In genomic region chr1:34740161-34740875, GRCh38 we compare ENCODE assay signal across 17 cellular contexts. TPM values are rescaled to one million over a fixed set of nuclear protein-coding genes. Genes with fewer than 3 reads are reported as not detected.
DNase-seq lines count a peak whose midpoint lies in the region; ATAC-seq and TF ChIP-seq lines count a peak whose summit lies in the region.
"Had no signal": no experiment of that assay in that cellular context is flagged by ENCODE, and none has a peak within 500 bp of the region (broad histone marks: within the 10 kb centered on the region; RNA-seq: fewer than 3 reads in every experiment).

No MANE protein-coding gene starts in this region.

- H3K79me2 ChIP-seq in neural cell (replicated peaks; ENCODE audit: insufficient read depth, low read length): no peaks in the 10 kb centered on the region

- no peak overlapping the region for H3K9ac ChIP-seq in neural cell (ENCODE audit: low read length)

- no peak overlapping the region for H3K4me2 ChIP-seq in neural cell (ENCODE audit: low read length)

- H3K27ac Mint-ChIP-seq in activated T-helper 1 cell treated with anti-CD3 and anti-CD28 coated beads, Interleukin-12 subunit alpha, Interleukin-12 subunit beta, Interleukin-2, Interleukin-4 antibody, amounts not matched to agents 30 ng/mL and 10 ng/mL and 1 ng/mL, durations not matched to agents 14 hours and 24 hours and 36 hours: no peak overlapping the region
- H3K27ac Mint-ChIP-seq in activated T-helper 2 cell treated with anti-CD3 and anti-CD28 coated beads, Interferon-gamma antibody, Interleukin-2, Interleukin-4, amounts not matched to agents 10 μg/mL and 5 μg/mL and 100 μg/mL, durations not matched to agents 14 hours and 24 hours and 36 hours: no peak overlapping the region
- H3K27ac Mint-ChIP-seq: activated naive CD4-positive, alpha-beta T cell treated with anti-CD3 and anti-CD28 coated beads, Interleukin-2, amount 10 ng/mL, durations not matched to agents 7 days and 5 days had no signal

- no peaks in the 10 kb centered on the region for H3F3A ChIP-seq in neural cell (ENCODE audit: insufficient read depth, low read length, poor library complexity, severe bottlenecking)

- no peaks in the 10 kb centered on the region for H3K4me1 Mint-ChIP-seq in activated T-helper 1 cell treated with anti-CD3 and anti-CD28 coated beads, Interleukin-12 subunit alpha, Interleukin-12 subunit beta, Interleukin-2, Interleukin-4 antibody, amounts not matched to agents 30 ng/mL and 10 ng/mL and 1 ng/mL, durations not matched to agents 14 hours and 24 hours and 36 hours (ENCODE audit: low read depth)
- H3K4me1 Mint-ChIP-seq in activated T-helper 2 cell treated with anti-CD3 and anti-CD28 coated beads, Interferon-gamma antibody, Interleukin-2, Interleukin-4, amounts not matched to agents 10 μg/mL and 5 μg/mL and 100 μg/mL, durations not matched to agents 14 hours and 24 hours and 36 hours (ENCODE audit: low read depth): no peaks in the 10 kb centered on the region
- H3K4me1 Mint-ChIP-seq: activated naive CD4-positive, alpha-beta T cell treated with anti-CD3 and anti-CD28 coated beads, Interleukin-2, amount 10 ng/mL, durations not matched to agents 7 days and 5 days had no signal

- peaks cover 8% of the 10 kb centered on the region for H3K27me3 Mint-ChIP-seq in activated T-helper 1 cell treated with anti-CD3 and anti-CD28 coated beads, Interleukin-12 subunit alpha, Interleukin-12 subunit beta, Interleukin-2, Interleukin-4 antibody, amounts not matched to agents 30 ng/mL and 10 ng/mL and 1 ng/mL, durations not matched to agents 14 hours and 24 hours and 36 hours (ENCODE audit: insufficient read depth)
- H3K27me3 Mint-ChIP-seq in activated T-helper 2 cell treated with anti-CD3 and anti-CD28 coated beads, Interferon-gamma antibody, Interleukin-2, Interleukin-4, amounts not matched to agents 10 μg/mL and 5 μg/mL and 100 μg/mL, durations not matched to agents 14 hours and 24 hours and 36 hours (ENCODE audit: low read depth): peaks cover 6% of the 10 kb centered on the region

- H3K4me3 ChIP-seq in LNCaP clone FGC (ENCODE audit: low read depth, low read length): no peak overlapping the region
- no peak overlapping the region for H3K4me3 ChIP-seq in neural cell (ENCODE audit: low read length)

- H3K9me3 ChIP-seq in neural cell (ENCODE audit: low read length): no peaks in the 10 kb centered on the region

- no peak overlapping the region for H3K4me3 Mint-ChIP-seq in activated T-helper 1 cell treated with anti-CD3 and anti-CD28 coated beads, Interleukin-12 subunit alpha, Interleukin-12 subunit beta, Interleukin-2, Interleukin-4 antibody, amounts not matched to agents 30 ng/mL and 10 ng/mL and 1 ng/mL, durations not matched to agents 14 hours and 24 hours and 36 hours
- no peak overlapping the region for H3K4me3 Mint-ChIP-seq in activated T-helper 2 cell treated with anti-CD3 and anti-CD28 coated beads, Interferon-gamma antibody, Interleukin-2, Interleukin-4, amounts not matched to agents 10 μg/mL and 5 μg/mL and 100 μg/mL, durations not matched to agents 14 hours and 24 hours and 36 hours (ENCODE audit: low read depth)
- H3K4me3 Mint-ChIP-seq: activated naive CD4-positive, alpha-beta T cell treated with anti-CD3 and anti-CD28 coated beads, Interleukin-2, amount 10 ng/mL, durations not matched to agents 7 days and 5 days; naive B cell had no signal

- no peaks in the 10 kb centered on the region for H3K27me3 ChIP-seq in neural cell (ENCODE audit: insufficient read depth, low read depth, low read length)

- TF ChIP-seq RAD21 in neural cell (conservative IDR thresholded peaks at IDR 0.05): no peak

- no peak for TF ChIP-seq EP300 in neural cell (conservative IDR thresholded peaks at IDR 0.05; ENCODE audit: poor library complexity, severe bottlenecking)

- TF ChIP-seq CTCF in LNCaP clone FGC (IDR thresholded peaks at IDR 0.05; ENCODE audit: control insufficient read depth, extremely low read depth, insufficient read depth): 0 out of 2 replicates have a peak, but pooled peaks have one; percentile 8
- TF ChIP-seq CTCF in neural cell (IDR thresholded peaks at IDR 0.05; ENCODE audit: poor library complexity, severe bottlenecking): peak; percentile 30

- ATAC-seq in HG03139 (IDR thresholded peaks at IDR 0.05; ENCODE audit: unreplicated experiment): no peak

- H4K20me1 ChIP-seq in neural cell (ENCODE audit: insufficient read depth): no peaks in the 10 kb centered on the region

- H3K27ac ChIP-seq in neural cell (ENCODE audit: low read length): no peak overlapping the region
- H3K27ac ChIP-seq: 22Rv1 had no signal

- H3K36me3 Mint-ChIP-seq in activated T-helper 1 cell treated with anti-CD3 and anti-CD28 coated beads, Interleukin-12 subunit alpha, Interleukin-12 subunit beta, Interleukin-2, Interleukin-4 antibody, amounts not matched to agents 30 ng/mL and 10 ng/mL and 1 ng/mL, durations not matched to agents 14 hours and 24 hours and 36 hours (ENCODE audit: low read depth): no peaks in the 10 kb centered on the region
- no peaks in the 10 kb centered on the region for H3K36me3 Mint-ChIP-seq in activated T-helper 2 cell treated with anti-CD3 and anti-CD28 coated beads, Interferon-gamma antibody, Interleukin-2, Interleukin-4, amounts not matched to agents 10 μg/mL and 5 μg/mL and 100 μg/mL, durations not matched to agents 14 hours and 24 hours and 36 hours (ENCODE audit: low read depth)
- H3K36me3 Mint-ChIP-seq: activated naive CD4-positive, alpha-beta T cell treated with anti-CD3 and anti-CD28 coated beads, Interleukin-2, amount 10 ng/mL, durations not matched to agents 7 days and 5 days; naive B cell had no signal

- peak; percentile 33 for DNase-seq in DMS 273 (lab: John Stamatoyannopoulos, UW; ENCODE audit: unreplicated experiment)
- DNase-seq in DMS 273 treated with DMSO at 0.1 percent for 48 hours (lab: John Stamatoyannopoulos, UW): no peak
- DNase-seq in LNCaP clone FGC (ENCODE audit: low read depth): no peak
- DNase-seq in ecto neural progenitor cell (ENCODE audit: low spot score): peak; percentile 73
- no peak for DNase-seq in activated T-helper 1 cell treated with anti-CD3 and anti-CD28 coated beads, Interleukin-12 subunit alpha, Interleukin-12 subunit beta, Interleukin-2, Interleukin-4 antibody, amounts not matched to agents 30 ng/mL and 10 ng/mL and 1 ng/mL, durations not matched to agents 14 hours and 24 hours and 36 hours (ENCODE audit: low spot score)
- DNase-seq in activated T-helper 2 cell treated with anti-CD3 and anti-CD28 coated beads, Interferon-gamma antibody, Interleukin-2, Interleukin-4, amounts not matched to agents 10 μg/mL and 5 μg/mL and 100 μg/mL, durations not matched to agents 14 hours and 24 hours and 36 hours (ENCODE audit: low spot score): no peak
- DNase-seq: activated naive CD4-positive, alpha-beta T cell treated with anti-CD3 and anti-CD28 coated beads, Interleukin-2, amount 10 ng/mL, durations not matched to agents 7 days and 5 days; GOT3; kidney glomerular epithelial cell; naive B cell; NCI-H2029; stimulated activated CD4-positive, alpha-beta T cell treated with anti-CD3 and anti-CD28 coated beads, Interleukin-2, amount 100 ng/mL, for 48 hours had no signal

- H2AFZ ChIP-seq in neural cell (ENCODE audit: low read depth, low read length): no peak overlapping the region

- H3K9me3 Mint-ChIP-seq in activated T-helper 1 cell treated with anti-CD3 and anti-CD28 coated beads, Interleukin-12 subunit alpha, Interleukin-12 subunit beta, Interleukin-2, Interleukin-4 antibody, amounts not matched to agents 30 ng/mL and 10 ng/mL and 1 ng/mL, durations not matched to agents 14 hours and 24 hours and 36 hours: no peaks in the 10 kb centered on the region
- H3K9me3 Mint-ChIP-seq in activated T-helper 2 cell treated with anti-CD3 and anti-CD28 coated beads, Interferon-gamma antibody, Interleukin-2, Interleukin-4, amounts not matched to agents 10 μg/mL and 5 μg/mL and 100 μg/mL, durations not matched to agents 14 hours and 24 hours and 36 hours: no peaks in the 10 kb centered on the region
- H3K9me3 Mint-ChIP-seq: activated naive CD4-positive, alpha-beta T cell treated with anti-CD3 and anti-CD28 coated beads, Interleukin-2, amount 10 ng/mL, durations not matched to agents 7 days and 5 days; naive B cell had no signal

- no peaks in the 10 kb centered on the region for H3K36me3 ChIP-seq in neural cell (ENCODE audit: insufficient read depth, low read length)

- no peaks in the 10 kb centered on the region for H3K9me2 ChIP-seq in neural cell (ENCODE audit: insufficient read depth, low read length)

- intact Hi-C loops in activated T-helper 1 cell treated with anti-CD3 and anti-CD28 coated beads, Interleukin-12 subunit alpha, Interleukin-12 subunit beta, Interleukin-2, Interleukin-4 antibody, amounts not matched to agents 30 ng/mL and 10 ng/mL and 1 ng/mL, durations not matched to agents 14 hours and 24 hours and 36 hours (cut with micrococcal nuclease): no loop called here
- intact Hi-C loops in activated T-helper 2 cell treated with anti-CD3 and anti-CD28 coated beads, Interferon-gamma antibody, Interleukin-2, Interleukin-4, amounts not matched to agents 10 μg/mL and 5 μg/mL and 100 μg/mL, durations not matched to agents 14 hours and 24 hours and 36 hours (cut with micrococcal nuclease): loop anchor here (5.0 kb wide), 1 partner anchor 278 kb away; no protein-coding TSS in a partner anchor

RNA-seq across cellular contexts. Expression of gene GJB5, which starts 14.5 kb away (rescaled TPM):
- not detected in 2 replicates for polyA plus RNA-seq in neural cell
- polyA minus RNA-seq in neural cell: not detected in 2 replicates
- total RNA-seq in activated T-helper 1 cell treated with anti-CD3 and anti-CD28 coated beads, Interleukin-12 subunit alpha, Interleukin-12 subunit beta, Interleukin-2, Interleukin-4 antibody, amounts not matched to agents 30 ng/mL and 10 ng/mL and 1 ng/mL, durations not matched to agents 14 hours and 24 hours and 36 hours: not detected in 2 replicates
- total RNA-seq in activated T-helper 2 cell treated with anti-CD3 and anti-CD28 coated beads, Interferon-gamma antibody, Interleukin-2, Interleukin-4, amounts not matched to agents 10 μg/mL and 5 μg/mL and 100 μg/mL, durations not matched to agents 14 hours and 24 hours and 36 hours: not detected in 2 replicates
- total RNA-seq: cardiac septum, glomerular endothelial cell had no signal

RNA-seq across cellular contexts. Expression of gene GJB4, which starts 19.2 kb away (rescaled TPM):
- not detected in 2 replicates for polyA plus RNA-seq in neural cell
- not detected in 2 replicates for polyA minus RNA-seq in neural cell
- total RNA-seq in activated T-helper 1 cell treated with anti-CD3 and anti-CD28 coated beads, Interleukin-12 subunit alpha, Interleukin-12 subunit beta, Interleukin-2, Interleukin-4 antibody, amounts not matched to agents 30 ng/mL and 10 ng/mL and 1 ng/mL, durations not matched to agents 14 hours and 24 hours and 36 hours: not detected in 2 replicates
- total RNA-seq in activated T-helper 2 cell treated with anti-CD3 and anti-CD28 coated beads, Interferon-gamma antibody, Interleukin-2, Interleukin-4, amounts not matched to agents 10 μg/mL and 5 μg/mL and 100 μg/mL, durations not matched to agents 14 hours and 24 hours and 36 hours: not detected in 2 replicates
- total RNA-seq: cardiac septum, glomerular endothelial cell had no signal

RNA-seq across cellular contexts. Expression of gene GJB3, which starts 40.7 kb away (rescaled TPM):
- polyA plus RNA-seq in neural cell: not detected in 2 replicates
- polyA minus RNA-seq in neural cell: not detected in 2 replicates
- total RNA-seq in activated T-helper 1 cell treated with anti-CD3 and anti-CD28 coated beads, Interleukin-12 subunit alpha, Interleukin-12 subunit beta, Interleukin-2, Interleukin-4 antibody, amounts not matched to agents 30 ng/mL and 10 ng/mL and 1 ng/mL, durations not matched to agents 14 hours and 24 hours and 36 hours: not detected in 2 replicates
- not detected in 2 replicates for total RNA-seq in activated T-helper 2 cell treated with anti-CD3 and anti-CD28 coated beads, Interferon-gamma antibody, Interleukin-2, Interleukin-4, amounts not matched to agents 10 μg/mL and 5 μg/mL and 100 μg/mL, durations not matched to agents 14 hours and 24 hours and 36 hours
- total RNA-seq: cardiac septum had no signal

RNA-seq across cellular contexts. Expression of gene GJA4, which starts 52.5 kb away (rescaled TPM):
- not detected in 2 replicates for polyA plus RNA-seq in neural cell
- polyA minus RNA-seq in neural cell: not detected in 2 replicates
- not detected in 2 replicates for total RNA-seq in activated T-helper 1 cell treated with anti-CD3 and anti-CD28 coated beads, Interleukin-12 subunit alpha, Interleukin-12 subunit beta, Interleukin-2, Interleukin-4 antibody, amounts not matched to agents 30 ng/mL and 10 ng/mL and 1 ng/mL, durations not matched to agents 14 hours and 24 hours and 36 hours
- total RNA-seq in activated T-helper 2 cell treated with anti-CD3 and anti-CD28 coated beads, Interferon-gamma antibody, Interleukin-2, Interleukin-4, amounts not matched to agents 10 μg/mL and 5 μg/mL and 100 μg/mL, durations not matched to agents 14 hours and 24 hours and 36 hours: not detected in 2 replicates

Comparison
In these comparisons a context has a peak if more than half of its experiments do, and no peak if none do; other contexts are left out.
1. DNase-seq: peak in DMS 273 (single experiment) and ecto neural progenitor cell (single experiment); none in DMS 273 treated with DMSO at 0.1 percent for 48 hours (single experiment), LNCaP clone FGC (single experiment), activated T-helper 1 cell treated with anti-CD3 and anti-CD28 coated beads, Interleukin-12 subunit alpha, Interleukin-12 subunit beta, Interleukin-2, Interleukin-4 antibody, amounts not matched to agents 30 ng/mL and 10 ng/mL and 1 ng/mL, durations not matched to agents 14 hours and 24 hours and 36 hours (single experiment) and activated T-helper 2 cell treated with anti-CD3 and anti-CD28 coated beads, Interferon-gamma antibody, Interleukin-2, Interleukin-4, amounts not matched to agents 10 μg/mL and 5 μg/mL and 100 μg/mL, durations not matched to agents 14 hours and 24 hours and 36 hours (single experiment).